ENCODE assay signal across 1 cellular context in genomic region chr19:2061093-2061935, GRCh38.
TF ChIP-seq lines count a peak whose summit lies in the region.

No MANE protein-coding gene starts in this region.

TF ChIP-seq in K562, 482 proteins besides CTCF, POLR2A, EP300 and RAD21 (continued from another document and continues in another):
- TF ChIP-seq IRF9 (tag; IDR thresholded peaks at IDR 0.05) = no peak
- no peak for TF ChIP-seq XRCC5 (IDR thresholded peaks at IDR 0.05; ENCODE audit: low read depth, low read length)
- TF ChIP-seq PTBP1 (IDR thresholded peaks at IDR 0.05; ENCODE audit: low read depth, low read length) = no peak
- no peak for TF ChIP-seq ZNF239 (CRISPR knock-in tag; IDR thresholded peaks at IDR 0.05)
- no peak for TF ChIP-seq ZBTB49 (CRISPR knock-in tag; IDR thresholded peaks at IDR 0.05; ENCODE audit: borderline replicate concordance)
- no peak for TF ChIP-seq ZC3H4 (CRISPR knock-in tag; IDR thresholded peaks at IDR 0.05; ENCODE audit: borderline replicate concordance)
- peak; percentile 32 for TF ChIP-seq EP400 (IDR thresholded peaks at IDR 0.05)
- no peak for TF ChIP-seq PRDM10 (IDR thresholded peaks at IDR 0.05; ENCODE audit: partially characterized antibody)
- peak; percentile 51; the same call in 1 of the 2 replicates for TF ChIP-seq ZNF511 (CRISPR knock-in tag; IDR thresholded peaks at IDR 0.05)
- TF ChIP-seq CTCFL (IDR thresholded peaks at IDR 0.05; ENCODE audit: borderline replicate concordance, insufficient read depth, low read depth, low read length, poor library complexity, severe bottlenecking) = no peak
- TF ChIP-seq ZKSCAN1 (IDR thresholded peaks at IDR 0.05; ENCODE audit: low read depth, low read length) = no peak
- TF ChIP-seq ZNF143 (CRISPR knock-in tag; IDR thresholded peaks at IDR 0.05) = 0 out of 2 replicates have a peak, but pooled peaks have one; percentile 44
- TF ChIP-seq CLOCK (CRISPR knock-in tag; IDR thresholded peaks at IDR 0.05; ENCODE audit: borderline replicate concordance) = no peak
- no peak for TF ChIP-seq ETV5 (CRISPR knock-in tag; IDR thresholded peaks at IDR 0.05; ENCODE audit: low read depth)
- TF ChIP-seq ZNF586 (CRISPR knock-in tag; conservative IDR thresholded peaks at IDR 0.05) = no peak
- no peak for TF ChIP-seq ZNF77 (CRISPR knock-in tag; IDR thresholded peaks at IDR 0.05)
- no peak for TF ChIP-seq RAD51 (IDR thresholded peaks at IDR 0.05; ENCODE audit: borderline replicate concordance, low read depth)
- peak; percentile 77 for TF ChIP-seq SP1 (CRISPR knock-in tag; IDR thresholded peaks at IDR 0.05)
- TF ChIP-seq PRMT5 (CRISPR knock-in tag; IDR thresholded peaks at IDR 0.05) = no peak
- no peak for TF ChIP-seq CEBPZ (IDR thresholded peaks at IDR 0.05; ENCODE audit: borderline replicate concordance, low read depth, low read length)
- TF ChIP-seq NCOA1 (IDR thresholded peaks at IDR 0.05; ENCODE audit: low read depth) = no peak
- no peak for TF ChIP-seq RBM39 (optimal IDR thresholded peaks at IDR 0.05; ENCODE audit: low read depth, low read length)
- TF ChIP-seq ELK3 (CRISPR knock-in tag; IDR thresholded peaks at IDR 0.05) = no peak
- TF ChIP-seq NFIC (IDR thresholded peaks at IDR 0.05) = peak; percentile 96
- peak; percentile 39 to 56; a peak in 2 of 4 replicates for TF ChIP-seq FOXK2 (conservative IDR thresholded peaks at IDR 0.05 in 1 of 2, IDR thresholded peaks at IDR 0.05 in 1 of 2; ENCODE audit: low read depth in 2 of 2)
- no peak for TF ChIP-seq CHD1 (IDR thresholded peaks at IDR 0.05; ENCODE audit: low read length)
- TF ChIP-seq NEUROD1 (IDR thresholded peaks at IDR 0.05; ENCODE audit: borderline replicate concordance, low read depth, low read length, partially characterized antibody) = peak; percentile 83
- no peak for TF ChIP-seq ATF6 (CRISPR knock-in tag; IDR thresholded peaks at IDR 0.05)
- TF ChIP-seq NONO (IDR thresholded peaks at IDR 0.05; ENCODE audit: low read depth in 2 of 2, low read length in 1 of 2) = peak; percentile 54 to 66; a peak in 1 of 4 replicates
- peak; percentile 76 for TF ChIP-seq KDM5B (IDR thresholded peaks at IDR 0.05; ENCODE audit: insufficient replicate concordance, low read depth, low read length)
- no peak for TF ChIP-seq EWSR1 (IDR thresholded peaks at IDR 0.05; ENCODE audit: borderline replicate concordance, low read depth, partially characterized antibody)
- TF ChIP-seq CREBBP (IDR thresholded peaks at IDR 0.05; ENCODE audit: low read depth, low read length) = no peak
- no peak for TF ChIP-seq SNRNP70 (optimal IDR thresholded peaks at IDR 0.05; ENCODE audit: low read depth, low read length)
- TF ChIP-seq TGIF2 (CRISPR knock-in tag; IDR thresholded peaks at IDR 0.05) = no peak; the same call in 1 of the 2 replicates
- no peak for TF ChIP-seq BCLAF1 (IDR thresholded peaks at IDR 0.05; ENCODE audit: borderline replicate concordance in 1 of 2, control insufficient read depth in 1 of 2, low read depth in 2 of 2, low read length in 1 of 2)
